Comparison of ENCODE assay signal across 17 cellular contexts in the genomic region with DNA sequence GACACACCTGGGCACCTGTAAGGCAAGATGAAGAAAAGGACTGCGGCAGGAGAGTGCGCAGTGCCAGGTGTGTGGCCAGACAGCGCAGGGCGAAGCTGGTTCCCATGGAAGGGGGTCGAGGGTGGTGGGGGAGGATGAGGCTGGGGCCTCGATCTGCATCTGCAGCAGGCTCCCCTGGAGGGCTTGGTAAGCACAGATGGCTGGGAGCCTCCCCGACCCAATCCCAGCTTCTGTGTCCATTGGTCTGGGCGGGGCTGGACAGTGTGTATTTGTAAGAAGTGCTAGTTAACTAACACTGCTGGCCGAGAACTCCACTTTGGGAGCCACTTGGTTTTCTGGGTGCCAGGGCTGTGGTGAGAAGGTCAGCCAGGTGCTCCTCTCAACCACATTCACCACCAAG.
A peak's percentile ranks its signal among the peaks of the same experiment; 100 is the strongest.
DNase-seq lines count a peak whose midpoint lies in the region; ATAC-seq and TF ChIP-seq lines count a peak whose summit lies in the region.
"Had no signal": no experiment of that assay in that cellular context is flagged by ENCODE, and none has a peak within 500 bp of the region (broad histone marks: within the 10 kb centered on the region; RNA-seq: fewer than 3 reads in every experiment).

No MANE protein-coding gene starts in this region.

- H3K36me3 ChIP-seq in right atrium auricular region = no peaks in the 10 kb centered on the region

- intact Hi-C loops in left ventricle myocardium superior (cut with micrococcal nuclease) = no loop called here

- TF ChIP-seq CTCF in right atrium auricular region (IDR thresholded peaks at IDR 0.05) (no peak), neural crest cell (conservative IDR thresholded peaks at IDR 0.05) (no peak)

- no peaks in the 10 kb centered on the region for H3K36me3 Mint-ChIP-seq in neural crest cell (ENCODE audit: low read depth)
- H3K36me3 Mint-ChIP-seq in T-helper 2 cell treated with Interferon-gamma antibody and Interleukin-4, amounts not matched to agents 5 μg/mL and 100 μg/mL, for 36 hours (ENCODE audit: low read depth) = no peaks in the 10 kb centered on the region
- H3K36me3 Mint-ChIP-seq: CD4-positive, alpha-beta memory T cell had no signal

- peak overlapping the region; percentile 63 for H3K27ac Mint-ChIP-seq in neural crest cell (ENCODE audit: unreplicated experiment)
- H3K27ac Mint-ChIP-seq in T-helper 2 cell treated with Interferon-gamma antibody and Interleukin-4, amounts not matched to agents 5 μg/mL and 100 μg/mL, for 36 hours = no peak overlapping the region
- H3K27ac Mint-ChIP-seq: B cell; CD4-positive, alpha-beta memory T cell had no signal

- DNase-seq in right atrium auricular region (ENCODE audit: low spot score) (peak; percentile 50), left ventricle myocardium superior (no peak), neural crest cell (ENCODE audit: low read depth, low spot score) (no peak), ureter (ENCODE audit: low spot score) (peak; percentile 30)
- DNase-seq in T-helper 2 cell treated with Interferon-gamma antibody and Interleukin-4, amounts not matched to agents 5 μg/mL and 100 μg/mL, for 36 hours (ENCODE audit: low spot score) = no peak
- DNase-seq: C1 segment of cervical spinal cord; Calu3; CD4-positive, alpha-beta memory T cell; COR-L47; DMS53; DMS79 treated with DMSO at 0.1 percent for 48 hours; GF-D8; H7; HCEC 1CT had no signal

- no peaks in the 10 kb centered on the region for H3K9me3 ChIP-seq in right atrium auricular region

- H3K27ac ChIP-seq in right atrium auricular region = no peak overlapping the region
- H3K27ac ChIP-seq: 22Rv1 had no signal

- no peaks in the 10 kb centered on the region for H3K4me1 ChIP-seq in right atrium auricular region

- H3K27me3 ChIP-seq in right atrium auricular region = no peaks in the 10 kb centered on the region

- H3K4me3 Mint-ChIP-seq in neural crest cell = no peak overlapping the region
- no peak overlapping the region for H3K4me3 Mint-ChIP-seq in T-helper 2 cell treated with Interferon-gamma antibody and Interleukin-4, amounts not matched to agents 5 μg/mL and 100 μg/mL, for 36 hours
- H3K4me3 Mint-ChIP-seq: B cell; CD4-positive, alpha-beta memory T cell had no signal

- no peaks in the 10 kb centered on the region for H3K9me3 Mint-ChIP-seq in neural crest cell
- peaks cover 15% of the 10 kb centered on the region for H3K9me3 Mint-ChIP-seq in T-helper 2 cell treated with Interferon-gamma antibody and Interleukin-4, amounts not matched to agents 5 μg/mL and 100 μg/mL, for 36 hours

- ATAC-seq in left ventricle myocardium superior = no peak
- no peak for ATAC-seq in GM19351 (IDR thresholded peaks at IDR 0.05; ENCODE audit: unreplicated experiment)

- H3K4me1 Mint-ChIP-seq in neural crest cell = no peaks in the 10 kb centered on the region
- no peaks in the 10 kb centered on the region for H3K4me1 Mint-ChIP-seq in T-helper 2 cell treated with Interferon-gamma antibody and Interleukin-4, amounts not matched to agents 5 μg/mL and 100 μg/mL, for 36 hours (ENCODE audit: low read depth)
- H3K4me1 Mint-ChIP-seq: B cell; CD4-positive, alpha-beta memory T cell had no signal

- no peaks in the 10 kb centered on the region for H3K27me3 Mint-ChIP-seq in neural crest cell (ENCODE audit: low read depth)
- H3K27me3 Mint-ChIP-seq in T-helper 2 cell treated with Interferon-gamma antibody and Interleukin-4, amounts not matched to agents 5 μg/mL and 100 μg/mL, for 36 hours (ENCODE audit: low read depth) = no peaks in the 10 kb centered on the region
- H3K27me3 Mint-ChIP-seq: B cell; CD4-positive, alpha-beta memory T cell had no signal

- H3K4me3 ChIP-seq in right atrium auricular region = no peak overlapping the region

Comparison
In these comparisons a context has a peak if more than half of its experiments do, and no peak if none do; other contexts are left out.
1. DNase-seq: peak in right atrium auricular region (single experiment) and ureter (single experiment); none in left ventricle myocardium superior (single experiment), neural crest cell (single experiment) and T-helper 2 cell treated with Interferon-gamma antibody and Interleukin-4, amounts not matched to agents 5 μg/mL and 100 μg/mL, for 36 hours (single experiment).